8 cellular contexts compared by ENCODE assay signal in the genomic region with DNA sequence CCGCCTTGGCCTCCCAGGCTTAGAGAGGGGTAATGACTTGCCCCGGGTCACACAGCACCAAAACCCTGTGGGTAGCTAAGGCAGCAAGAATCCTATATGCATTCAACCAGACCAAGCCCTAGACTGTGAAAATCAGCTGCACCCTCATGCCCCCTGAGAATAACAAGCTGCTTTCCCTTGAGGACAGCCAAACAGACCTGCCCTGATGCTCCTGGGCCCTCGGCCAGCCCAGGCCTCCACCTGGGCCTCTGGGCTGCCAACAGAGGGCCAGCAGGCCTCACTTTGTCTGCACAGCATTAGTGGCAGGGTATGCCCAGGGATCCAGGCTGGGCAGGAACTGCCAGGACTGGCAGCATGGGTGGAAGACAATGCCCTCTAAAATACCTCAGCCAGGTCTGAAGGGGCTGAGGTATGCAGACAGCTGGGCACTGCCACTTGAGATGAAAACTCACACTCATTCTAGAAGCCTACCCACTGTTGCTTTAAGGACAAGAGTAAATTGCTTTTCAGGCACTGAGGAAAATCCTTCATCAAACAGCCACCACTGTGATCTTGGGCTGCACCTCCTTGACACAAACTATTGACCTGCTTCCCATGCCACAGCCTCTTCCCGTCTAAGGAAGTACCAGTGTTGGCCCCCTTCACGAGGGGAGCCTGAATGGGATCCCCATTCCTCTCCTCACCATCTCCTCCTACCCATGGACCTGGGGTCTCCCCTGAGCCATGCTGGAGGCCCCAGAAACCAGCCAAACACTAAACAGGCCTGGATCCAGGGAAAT. TPM values are rescaled to one million over a fixed set of nuclear protein-coding genes. Genes with fewer than 3 reads are reported as not detected.
A peak's percentile ranks its signal among the peaks of the same experiment; 100 is the strongest.
DNase-seq lines count a peak whose midpoint lies in the region; ATAC-seq and TF ChIP-seq lines count a peak whose summit lies in the region.

No MANE protein-coding gene starts in this region.

- H3K4me3 ChIP-seq in cardiac muscle cell (no peak overlapping the region), Panc1 (ENCODE audit: low read depth in 2 of 2, low read length in 2 of 2) (no peak overlapping the region), iPS DF 6.9 (ENCODE audit: low read length) (no peak overlapping the region)

- no CpG with 5 or more reads among the region's 5 CpGs for WGBS in iPS DF 6.9 (ENCODE audit: insufficient coverage, insufficient read length)

- intact Hi-C loops in cardiac septum (cut with DNase I) (loop anchor here (5.0 kb wide), 1 partner anchor 48 kb away; no protein-coding TSS in a partner anchor), Panc1 (cut with micrococcal nuclease; ENCODE audit: unreplicated experiment) (no loop called here)

- H3K36me3 ChIP-seq in cardiac muscle cell (no peaks in the 10 kb centered on the region), Panc1 (ENCODE audit: control insufficient read depth, insufficient read depth, low read length) (no peaks in the 10 kb centered on the region; the same call in 1 of the 2 replicates), iPS DF 6.9 (ENCODE audit: control insufficient read depth, insufficient read depth, low read length) (peaks cover 3% of the 10 kb centered on the region; the same call in 1 of the 2 replicates)

- POLR2A ChIA-PET in Panc1 (lab: Charles Lee), result no interaction called here

- DNase-seq in cardiac muscle cell (ENCODE audit: low read depth in 1 of 2, low spot score in 1 of 2) (no peak), cardiac septum (ENCODE audit: low spot score) (no peak), Panc1 (ENCODE audit: low read depth, low spot score) (no peak), iPS DF 6.9 (ENCODE audit: low read depth, low spot score) (no peak), type B pancreatic cell (ENCODE audit: extremely low spot score, unreplicated experiment) (no peak), NCI-H1417 (lab: John Stamatoyannopoulos, UW) (no peak), NCI-H2107 treated with DMSO at 0.1 percent for 48 hours (lab: John Stamatoyannopoulos, UW; ENCODE audit: unreplicated experiment) (no peak), nucleus accumbens (lab: John Stamatoyannopoulos, UW) (no peak)

- no peaks in the 10 kb centered on the region for H3K27me3 Mint-ChIP-seq in type B pancreatic cell

- in situ Hi-C loops in Panc1 (cut with HindIII; ENCODE audit: low pct_unique_long_range_greater_than_20kb, low sequenced_read_pairs), result no loop called here

- H3K36me3 Mint-ChIP-seq in type B pancreatic cell, result no peaks in the 10 kb centered on the region

- H3K9me3 Mint-ChIP-seq in type B pancreatic cell, result no peaks in the 10 kb centered on the region

- H3K9me3 ChIP-seq in cardiac muscle cell (ENCODE audit: low read depth) (no peaks in the 10 kb centered on the region), Panc1 (ENCODE audit: control insufficient read depth, insufficient read depth, low read depth, low read length) (no peaks in the 10 kb centered on the region), iPS DF 6.9 (ENCODE audit: control insufficient read depth, insufficient read depth, low read length) (no peaks in the 10 kb centered on the region)

- BruUV-seq in Panc1 (replicated peaks; lab: Mats Ljungman, UMichigan), result no TSS peak

- H3K4me3 Mint-ChIP-seq in type B pancreatic cell, result peak overlapping the region; percentile 49

- TF ChIP-seq CTCF in cardiac muscle cell (IDR thresholded peaks at IDR 0.05; ENCODE audit: low read depth, low read length), result no peak
- no peak for TF ChIP-seq CTCF in Panc1 (IDR thresholded peaks at IDR 0.05)
- TF ChIP-seq CTCF in type B pancreatic cell (conservative IDR thresholded peaks at IDR 0.05), result no peak

- H3K27me3 ChIP-seq in cardiac muscle cell (no peaks in the 10 kb centered on the region), Panc1 (ENCODE audit: control insufficient read depth, insufficient read depth, low read length) (no peaks in the 10 kb centered on the region), iPS DF 6.9 (ENCODE audit: control insufficient read depth, insufficient read depth, low read length) (no peaks in the 10 kb centered on the region)

- CTCF ChIA-PET in Panc1 (lab: Charles Lee), result no interaction called here

- peaks cover 49% of the 10 kb centered on the region for H3K4me1 Mint-ChIP-seq in type B pancreatic cell (ENCODE audit: unreplicated experiment)

- H3K27ac ChIP-seq in cardiac muscle cell (peak overlapping the region; percentile 99), Panc1 (ENCODE audit: low read length) (peak overlapping the region; percentile 99), iPS DF 6.9 (ENCODE audit: low read length) (peak overlapping the region; percentile 78)

- peaks cover 75% of the 10 kb centered on the region for H3K4me1 ChIP-seq in cardiac muscle cell (ENCODE audit: low read depth)
- peaks cover 76% of the 10 kb centered on the region for H3K4me1 ChIP-seq in Panc1 (ENCODE audit: control insufficient read depth, insufficient read depth, low read length)
- peaks cover 15% of the 10 kb centered on the region; the same call in 1 of the 2 replicates for H3K4me1 ChIP-seq in iPS DF 6.9 (ENCODE audit: control insufficient read depth, insufficient read depth, low read length)

- H3K27ac Mint-ChIP-seq in type B pancreatic cell, result peak overlapping the region; percentile 95

- no peak for ATAC-seq in Panc1

RNA-seq across cellular contexts. Expression of gene ST3GAL2, which starts 8.8 kb away (rescaled TPM):
- 87.3 and 115 TPM in 2 replicates for total RNA-seq in cardiac muscle cell
- polyA plus RNA-seq in cardiac muscle cell, result 46.1 and 50.9 TPM in 2 replicates
- total RNA-seq in cardiac septum, result 24.2 TPM
- total RNA-seq in Panc1 (2021; ENCODE audit: unreplicated experiment), result 84.2 TPM
- 64.2 TPM for polyA plus RNA-seq in Panc1 (2012; ENCODE audit: insufficient read length)
- 8.5 and 37.2 TPM in 2 replicates for total RNA-seq in type B pancreatic cell (ENCODE audit: low replicate concordance)

RNA-seq across cellular contexts. Expression of gene FCSK, which starts 24.3 kb away (rescaled TPM):
- total RNA-seq in cardiac muscle cell, result 13.8 and 22.5 TPM in 2 replicates
- 10.2 and 12.0 TPM in 2 replicates for polyA plus RNA-seq in cardiac muscle cell
- total RNA-seq in cardiac septum, result 9.4 TPM
- 16.9 TPM for total RNA-seq in Panc1 (2021; ENCODE audit: unreplicated experiment)
- polyA plus RNA-seq in Panc1 (2012; ENCODE audit: insufficient read length), result 17.4 TPM
- total RNA-seq in type B pancreatic cell (ENCODE audit: low replicate concordance), result 19.5 and 23.9 TPM in 2 replicates
